ENCODE assay signal across 8 cellular contexts in the genomic region with DNA sequence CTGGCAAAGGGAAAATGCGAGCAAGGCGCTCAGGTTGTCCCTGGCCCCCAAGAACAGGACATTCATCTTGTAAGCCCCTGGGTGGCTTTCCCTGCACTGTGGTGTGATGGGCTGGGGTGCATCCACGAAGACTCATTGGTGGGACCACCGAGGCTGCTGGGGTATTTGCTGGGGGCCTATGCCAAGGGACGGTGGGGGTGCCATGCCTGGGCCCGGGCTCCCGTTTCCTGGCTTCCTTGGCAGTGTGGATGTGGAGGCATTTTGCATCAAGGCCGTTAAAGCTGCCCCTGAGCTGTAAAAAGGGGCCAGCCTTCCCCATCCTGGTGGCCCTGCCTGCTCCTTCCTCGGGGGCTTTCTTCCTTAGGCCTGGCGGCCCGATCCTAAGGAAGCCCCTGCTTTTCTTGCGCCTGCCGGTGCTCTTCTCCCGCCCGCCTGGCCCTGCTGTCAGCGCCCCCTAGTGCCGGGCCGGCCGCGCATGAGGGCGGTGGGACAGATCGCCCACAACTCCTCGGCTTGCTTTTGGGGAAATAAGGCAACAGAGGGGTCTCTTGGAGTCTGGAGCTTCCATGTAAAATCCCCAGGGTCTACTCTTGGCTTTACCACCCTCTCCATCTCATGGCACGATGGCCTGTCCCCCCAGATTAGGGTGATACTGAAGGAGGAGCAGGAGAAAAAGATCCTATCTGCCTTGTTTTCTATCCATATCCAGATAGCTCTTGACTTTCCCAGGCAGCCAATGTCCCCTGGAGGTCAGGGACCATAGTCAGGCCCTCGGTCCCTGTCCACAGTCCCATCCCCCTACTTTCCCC. TPM values are rescaled to one million over a fixed set of nuclear protein-coding genes. Genes with fewer than 3 reads are reported as not detected.
DNase-seq lines count a peak whose midpoint lies in the region; ATAC-seq and TF ChIP-seq lines count a peak whose summit lies in the region.
"Had no signal": no experiment of that assay in that cellular context is flagged by ENCODE, and none has a peak within 500 bp of the region (broad histone marks: within the 10 kb centered on the region; RNA-seq: fewer than 3 reads in every experiment).

No MANE protein-coding gene starts in this region.

- H2AFZ ChIP-seq in OCI-LY1 (ENCODE audit: low read length), result no peak overlapping the region

- DNase-seq in GM13976 (ENCODE audit: low spot score) (peak; percentile 82), ascending aorta (ENCODE audit: low spot score in 2 of 2) (no peak), islet precursor cell (peak; percentile 80)
- DNase-seq in stimulated activated CD8-positive, alpha-beta memory T cell treated with anti-CD3 and anti-CD28 coated beads, Interleukin-4, amount 100 ng/mL, for 24 hours (ENCODE audit: low read depth), result peak; percentile 32

- ATAC-seq in GM19035 (IDR thresholded peaks at IDR 0.05; ENCODE audit: unreplicated experiment), result no peak
- no peak for ATAC-seq in HG03039 (IDR thresholded peaks at IDR 0.05; ENCODE audit: unreplicated experiment)

- H3K4me1 ChIP-seq in OCI-LY1 (ENCODE audit: insufficient read depth, low read length, severe bottlenecking) (no peaks in the 10 kb centered on the region), ascending aorta (peaks cover 0 to 7% of the 10 kb centered on the region in 2 donors)

- no peaks in the 10 kb centered on the region for H3K79me2 ChIP-seq in OCI-LY1 (ENCODE audit: insufficient read depth, low read length)

- no peak overlapping the region; the same call in 1 of the 2 replicates for H3K4me2 ChIP-seq in OCI-LY1 (ENCODE audit: low read length)

- H4K20me1 ChIP-seq in OCI-LY1 (ENCODE audit: insufficient read depth, low read length), result no peaks in the 10 kb centered on the region

- in situ Hi-C loops in GM13976 (cut with MboI; ENCODE audit: low sequenced_read_pairs, unreplicated experiment), result no loop called here

- H3K36me3 ChIP-seq in OCI-LY1 (ENCODE audit: insufficient read depth, low read length) (no peaks in the 10 kb centered on the region), ascending aorta (no peaks in the 10 kb centered on the region)

- H3K9me2 ChIP-seq in OCI-LY1 (ENCODE audit: low read depth, low read length), result no peaks in the 10 kb centered on the region

- no peak overlapping the region for H3K4me3 ChIP-seq in OCI-LY1 (ENCODE audit: low read depth, low read length, poor library complexity, severe bottlenecking)
- peak overlapping the region; percentile 25 to 33 for H3K4me3 ChIP-seq in ascending aorta

- H3K27ac ChIP-seq in OCI-LY1 (ENCODE audit: low read depth, low read length, poor library complexity, severe bottlenecking) (no peak overlapping the region), ascending aorta (no peak overlapping the region)

- H3K9ac ChIP-seq in OCI-LY1 (ENCODE audit: low read length), result no peak overlapping the region

- TF ChIP-seq CTCF in GM13976 (IDR thresholded peaks at IDR 0.05; ENCODE audit: borderline replicate concordance, control extremely low read depth, extremely low read depth, insufficient read depth, missing control alignments) (peak; percentile 85), OCI-LY1 (IDR thresholded peaks at IDR 0.05; ENCODE audit: low read length) (peak; percentile 95), ascending aorta (IDR thresholded peaks at IDR 0.05) (peak; percentile 78 to 99 (median 91))

- H3F3A ChIP-seq in OCI-LY1 (ENCODE audit: insufficient read depth, low read length), result no peaks in the 10 kb centered on the region

- intact Hi-C loops in ascending aorta (cut with DNase I), result loop anchor here (1.0 to 5.0 kb wide), 5 partner anchors 63 to 668 kb away; no protein-coding TSS in a partner anchor

- H3K9me3 ChIP-seq in OCI-LY1 (ENCODE audit: low read length), result no peaks in the 10 kb centered on the region
- no peaks in the 10 kb centered on the region for H3K9me3 ChIP-seq in ascending aorta

- H3K27me3 ChIP-seq in OCI-LY1 (ENCODE audit: insufficient read depth, low read length), result no peaks in the 10 kb centered on the region
- H3K27me3 ChIP-seq in ascending aorta, result no peaks in the 10 kb centered on the region

RNA-seq across cellular contexts. Expression of gene TBX2, which starts 9.8 kb away (rescaled TPM):
- 100 TPM for total RNA-seq in ascending aorta
- total RNA-seq: T-helper 2 cell treated with Interferon-gamma antibody and Interleukin-4, amounts not matched to agents 100 ng/mL and 5 ng/mL, for 36 hours had no signal

Comparison
In these comparisons a context has a peak if more than half of its experiments do, and no peak if none do; other contexts are left out.
1. DNase-seq: peak in GM13976 (single experiment), islet precursor cell (single experiment) and stimulated activated CD8-positive, alpha-beta memory T cell treated with anti-CD3 and anti-CD28 coated beads, Interleukin-4, amount 100 ng/mL, for 24 hours (single experiment); none in ascending aorta (0 of 2).
2. Peak in every context shown above with its lines, with median percentiles within 50 percentile points of each other: CTCF ChIP-seq.